8 cellular contexts compared by ENCODE assay signal in genomic region chr3:16300881-16301359, GRCh38. TPM values are rescaled to one million over a fixed set of nuclear protein-coding genes. Genes with fewer than 3 reads are reported as not detected.
A peak's percentile ranks its signal among the peaks of the same experiment; 100 is the strongest.
DNase-seq lines count a peak whose midpoint lies in the region; ATAC-seq and TF ChIP-seq lines count a peak whose summit lies in the region.

No MANE protein-coding gene starts in this region.

- H3K4me3 ChIP-seq in effector memory CD4-positive, alpha-beta T cell (ENCODE audit: insufficient read depth, low read depth, low read length, poor library complexity, severe bottlenecking): peak overlapping the region; percentile 33

- peaks cover 19% of the 10 kb centered on the region for H3K36me3 ChIP-seq in effector memory CD4-positive, alpha-beta T cell (ENCODE audit: control insufficient read depth, insufficient read depth, low read length)

- H3K4me1 Mint-ChIP-seq in CD4-positive, alpha-beta T cell (ENCODE audit: low read depth): peaks cover 97% of the 10 kb centered on the region

- peaks cover 97% of the 10 kb centered on the region for H3K36me3 Mint-ChIP-seq in CD4-positive, alpha-beta T cell (ENCODE audit: low read depth)

- CTCF ChIA-PET in CD4-positive, alpha-beta T cell (lab: Charles Lee): interaction anchor here (0.7 to 6.4 kb wide), 8 partner anchors 9 to 250 kb away, joined by 3 to 56 read pairs (median 4); no protein-coding TSS in a partner anchor

- intact Hi-C loops in CD4-positive, alpha-beta T cell (cut with DNase I, micrococcal nuclease): loop anchor here (1.0 to 5.0 kb wide), 6 partner anchors 8 to 212 kb away; partner anchors contain the start of gene RFTN1 (in 1 of the 2)

- H3K9me3 Mint-ChIP-seq in CD4-positive, alpha-beta T cell: no peaks in the 10 kb centered on the region

- TF ChIP-seq CTCF in CD4-positive, alpha-beta T cell (IDR thresholded peaks at IDR 0.05): no peak

- no peaks in the 10 kb centered on the region for H3K27me3 Mint-ChIP-seq in CD4-positive, alpha-beta T cell

- peak overlapping the region; percentile 91 for H3K4me3 Mint-ChIP-seq in CD4-positive, alpha-beta T cell

- H3K4me1 ChIP-seq in effector memory CD4-positive, alpha-beta T cell (ENCODE audit: control insufficient read depth, insufficient read depth, low read length, poor library complexity, severe bottlenecking): peaks cover 75% of the 10 kb centered on the region

- peak overlapping the region; percentile 81 for H3K27ac ChIP-seq in CD4-positive, alpha-beta T cell (ENCODE audit: low read depth, low read length)
- H3K27ac ChIP-seq in effector memory CD4-positive, alpha-beta T cell (ENCODE audit: insufficient read depth, low read length, poor library complexity, severe bottlenecking): peak overlapping the region; percentile 71

- DNase-seq in CD4-positive, alpha-beta T cell: peak; percentile 43 to 58 (median 50)
- DNase-seq in Kasumi-1 (lab: John Stamatoyannopoulos, UW) (peak; percentile 33 to 58), HuH-7.5 (ENCODE audit: low spot score) (no peak), SIG-M5 treated with dmso at 0.1 percent for 504 hours (lab: John Stamatoyannopoulos, UW; ENCODE audit: unreplicated experiment) (no peak), NCI-H1694 treated with DMSO at 0.1 percent for 48 hours (lab: John Stamatoyannopoulos, UW) (no peak)
- peak; percentile 20 to 43 (median 31) for DNase-seq in effector memory CD4-positive, alpha-beta T cell

- H3K27me3 ChIP-seq in CD4-positive, alpha-beta T cell (ENCODE audit: control insufficient read depth, insufficient read depth, low read length): no peaks in the 10 kb centered on the region
- no peaks in the 10 kb centered on the region for H3K27me3 ChIP-seq in effector memory CD4-positive, alpha-beta T cell (replicated peaks; ENCODE audit: control insufficient read depth, insufficient read depth, low read length, poor library complexity, severe bottlenecking)

- POLR2A ChIA-PET in CD4-positive, alpha-beta T cell (lab: Charles Lee): interaction anchor here (0.8 to 11.0 kb wide), 17 partner anchors 9 to 699 kb away, joined by 3 to 268 read pairs (median 7); partner anchors contain the start of genes BTD, DPH3, HACL1 and OXNAD1

- H3K9me3 ChIP-seq in CD4-positive, alpha-beta T cell (ENCODE audit: control insufficient read depth, low read length): no peaks in the 10 kb centered on the region
- no peaks in the 10 kb centered on the region for H3K9me3 ChIP-seq in effector memory CD4-positive, alpha-beta T cell (ENCODE audit: control insufficient read depth, low read length)

- H3K27ac Mint-ChIP-seq in CD4-positive, alpha-beta T cell: peak overlapping the region; percentile 96

- ATAC-seq in CD4-positive, alpha-beta T cell (ENCODE audit: poor library complexity): peak; percentile 73
- peak; percentile 72 for ATAC-seq in GM21390 (IDR thresholded peaks at IDR 0.05; ENCODE audit: unreplicated experiment)
- ATAC-seq in GM21360 (IDR thresholded peaks at IDR 0.05; ENCODE audit: unreplicated experiment): no peak

RNA-seq across cellular contexts. Expression of gene OXNAD1, which starts 35.9 kb away (rescaled TPM):
- 100 to 1,000 TPM; 135 TPM for total RNA-seq in CD4-positive, alpha-beta T cell

RNA-seq across cellular contexts. Expression of gene DPH3, which starts 36.2 kb away (rescaled TPM):
- total RNA-seq in CD4-positive, alpha-beta T cell: 10 to 100 TPM; 10.5 to 12.8 TPM

Comparison
In these comparisons a context has a peak if more than half of its experiments do, and no peak if none do; other contexts are left out.
1. DNase-seq: peak in CD4-positive, alpha-beta T cell (10 of 10), Kasumi-1 (2 of 2) and effector memory CD4-positive, alpha-beta T cell (3 of 3); none in HuH-7.5 (single experiment), SIG-M5 treated with dmso at 0.1 percent for 504 hours (single experiment) and NCI-H1694 treated with DMSO at 0.1 percent for 48 hours (single experiment).